ENCODE assay signal across 22 cellular contexts in the genomic region with DNA sequence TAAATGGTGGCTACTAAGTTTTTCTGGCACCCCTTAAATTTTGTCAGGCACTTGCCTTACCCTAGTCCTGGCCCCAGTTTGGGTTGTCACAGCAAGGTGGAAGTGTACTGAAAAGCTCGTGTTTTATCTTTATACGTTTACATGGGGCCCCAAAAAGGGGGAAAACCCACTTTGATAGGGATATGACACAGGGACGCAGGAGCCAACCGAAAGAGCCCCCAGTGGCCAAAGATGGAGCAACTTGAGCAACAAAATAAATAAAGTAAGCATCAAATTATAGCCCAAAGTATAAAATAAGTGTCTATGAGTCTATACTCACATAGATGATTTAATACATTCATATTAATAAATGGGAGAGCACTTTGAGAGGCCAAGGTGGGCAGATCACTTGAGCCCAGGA. TPM values are rescaled to one million over a fixed set of nuclear protein-coding genes. Genes with fewer than 3 reads are reported as not detected.
A peak's percentile ranks its signal among the peaks of the same experiment; 100 is the strongest.
DNase-seq lines count a peak whose midpoint lies in the region; ATAC-seq and TF ChIP-seq lines count a peak whose summit lies in the region.
"Had no signal": no experiment of that assay in that cellular context is flagged by ENCODE, and none has a peak within 500 bp of the region (broad histone marks: within the 10 kb centered on the region; RNA-seq: fewer than 3 reads in every experiment).

No MANE protein-coding gene starts in this region.

- DNase-seq in GM12865 (ENCODE audit: low read depth) (no peak), OCI-LY7 (ENCODE audit: low spot score) (no peak), fibroblast of pulmonary artery (ENCODE audit: low read depth) (no peak), upper lobe of left lung (no peak), ecto neural progenitor cell (ENCODE audit: low spot score) (no peak), HPDE6-E6E7 (ENCODE audit: extremely low spot score) (no peak)
- DNase-seq: activated CD4-positive, CD25-positive, alpha-beta regulatory T cell; caudate nucleus; CD4-positive, CD25-positive, alpha-beta regulatory T cell; GDM1; Karpas-422; mesendoderm; natural killer cell; NCI-H1092 treated with DMSO at 0.1 percent for 48 hours; NCI-H2081; NCI-H510A treated with DMSO at 0.1 percent for 48 hours had no signal

- H3K27ac ChIP-seq in 22Rv1 (no peak overlapping the region), OCI-LY7 (ENCODE audit: low read depth, low read length, poor library complexity, severe bottlenecking) (no peak overlapping the region), gastroesophageal sphincter (no peak overlapping the region), upper lobe of left lung (no peak overlapping the region)
- H3K27ac ChIP-seq: parathyroid adenoma had no signal

- intact Hi-C loops in OCI-LY7 (cut with micrococcal nuclease; ENCODE audit: unreplicated experiment), result no loop called here

- TF ChIP-seq EP300 in gastroesophageal sphincter (IDR thresholded peaks at IDR 0.05) (no peak), upper lobe of left lung (IDR thresholded peaks at IDR 0.05) (no peak)

- no peaks in the 10 kb centered on the region for H4K20me1 ChIP-seq in OCI-LY7 (ENCODE audit: insufficient read depth, low read length)

- no peak overlapping the region for H3K4me3 ChIP-seq in GM12865 (ENCODE audit: low read depth, low read length)
- H3K4me3 ChIP-seq in OCI-LY7 (ENCODE audit: low read depth, low read length, poor library complexity, severe bottlenecking), result no peak overlapping the region
- H3K4me3 ChIP-seq in fibroblast of pulmonary artery (replicated peaks; ENCODE audit: low read depth, low read length), result no peak overlapping the region
- no peak overlapping the region for H3K4me3 ChIP-seq in gastroesophageal sphincter
- no peak overlapping the region for H3K4me3 ChIP-seq in upper lobe of left lung

- TF ChIP-seq POLR2A in gastroesophageal sphincter (IDR thresholded peaks at IDR 0.05) (no peak), upper lobe of left lung (IDR thresholded peaks at IDR 0.05) (no peak)

- BruUV-seq in OCI-LY7 (replicated peaks; lab: Mats Ljungman, UMichigan), result no TSS peak

- peaks cover 16% of the 10 kb centered on the region for H3K4me1 ChIP-seq in OCI-LY7 (ENCODE audit: insufficient read depth, low read length, poor library complexity, severe bottlenecking)
- H3K4me1 ChIP-seq in gastroesophageal sphincter, result peaks cover 0 to 25% (median 1%) of the 10 kb centered on the region in 3 donors
- peaks cover 8 to 15% (median 12%) of the 10 kb centered on the region in 4 donors for H3K4me1 ChIP-seq in upper lobe of left lung
- H3K4me1 ChIP-seq: parathyroid adenoma had no signal

- H2AFZ ChIP-seq in OCI-LY7 (ENCODE audit: low read length), result no peak overlapping the region
- H2AFZ ChIP-seq: parathyroid adenoma had no signal

- CTCF ChIA-PET in OCI-LY7 (lab: Charles Lee; ENCODE audit: unreplicated experiment), result no interaction called here

- ATAC-seq in gastroesophageal sphincter, result no peak
- ATAC-seq in upper lobe of left lung (ENCODE audit: low FRiP score in 2 of 2), result no peak
- ATAC-seq: natural killer cell; sciatic nerve; stimulated activated memory B cell treated with anti-CD40 and anti-IgM and Interleukin-4, amounts not matched to agents 10 μg/mL and 1 μg/mL and 100 μg/mL, for 72 hours had no signal

- no peaks in the 10 kb centered on the region for H3K9me2 ChIP-seq in OCI-LY7 (ENCODE audit: insufficient read depth, low read length)

- H3K4me2 ChIP-seq in OCI-LY7 (ENCODE audit: low read length), result no peak overlapping the region

- TF ChIP-seq CTCF in 22Rv1 (IDR thresholded peaks at IDR 0.05) (0 out of 2 replicates have a peak, but pooled peaks have one; percentile 13), GM12865 (IDR thresholded peaks at IDR 0.05; ENCODE audit: insufficient read depth, low read depth, low read length, missing control alignments) (peak; percentile 19), OCI-LY7 (conservative IDR thresholded peaks at IDR 0.05; ENCODE audit: low read length) (peak; percentile 70), fibroblast of pulmonary artery (IDR thresholded peaks at IDR 0.05; ENCODE audit: low read length, missing control alignments) (peak; percentile 19), gastroesophageal sphincter (IDR thresholded peaks at IDR 0.05) (no peak), upper lobe of left lung (IDR thresholded peaks at IDR 0.05) (no peak)

- H3K27me3 ChIP-seq in gastroesophageal sphincter (no peaks in the 10 kb centered on the region), upper lobe of left lung (no peaks in the 10 kb centered on the region)

- WGBS in gastroesophageal sphincter (ENCODE audit: low coverage in 1 of 2), 2 donors, result 69% methylated on average over 4 of the region's 4 CpGs; no CpG with 5 or more reads in 1 of the 2 donors
- WGBS in upper lobe of left lung, 2 donors, result 64 to 66% methylated on average over 4 of the region's 4 CpGs

- POLR2A ChIA-PET in OCI-LY7 (lab: Charles Lee), result interaction anchor here (0.7 kb wide), 1 partner anchor 94 kb away, joined by 3 read pairs; no protein-coding TSS in a partner anchor

- H3K79me2 ChIP-seq in OCI-LY7 (ENCODE audit: insufficient read depth, low read depth, low read length), result no peaks in the 10 kb centered on the region
- H3K79me2 ChIP-seq: parathyroid adenoma had no signal

- H3K36me3 ChIP-seq in OCI-LY7 (ENCODE audit: insufficient read depth, low read length) (no peaks in the 10 kb centered on the region), gastroesophageal sphincter (no peaks in the 10 kb centered on the region), upper lobe of left lung (no peaks in the 10 kb centered on the region)

- H3K9me3 ChIP-seq in OCI-LY7 (ENCODE audit: low read length), result no peaks in the 10 kb centered on the region
- H3K9me3 ChIP-seq in gastroesophageal sphincter, result no peaks in the 10 kb centered on the region
- H3K9me3 ChIP-seq in upper lobe of left lung, result no peaks in the 10 kb centered on the region

RNA-seq across cellular contexts. Expression of gene CETP, which starts 5.0 kb away (rescaled TPM):
- 0.54 and 0.67 TPM in 2 replicates for total RNA-seq in OCI-LY7 (2014; rRNA removed; shearing (Covaris generic))
- total RNA-seq in OCI-LY7 (2022) (0.41 and 0.65 TPM in 2 replicates), gastroesophageal sphincter (1 to 10 TPM in 1 of 4 donors, not detected in 3; 1.6 TPM), upper lobe of left lung (1 to 10 TPM in 1 of 6 donors, under 1 TPM in 4, not detected in 1; 0.29 to 1.5 (median 0.91) TPM)
- total RNA-seq: CD4-positive, CD25-positive, alpha-beta regulatory T cell; H4 had no signal

RNA-seq across cellular contexts. Expression of gene HERPUD1, which starts 24.8 kb away (rescaled TPM):
- 121 and 140 TPM in 2 replicates for total RNA-seq in OCI-LY7 (2014; rRNA removed; shearing (Covaris generic))
- total RNA-seq in OCI-LY7 (2022) (294 and 342 TPM in 2 replicates), gastroesophageal sphincter (10 to 100 TPM; 41.2 to 87.5 (median 79.1) TPM), upper lobe of left lung (100 to 1,000 TPM in 5 of 6 donors, 10 to 100 TPM in 1; 81.0 to 283 (median 196) TPM)

RNA-seq across cellular contexts. Expression of gene NLRC5, which starts 32.6 kb away (rescaled TPM):
- 156 and 199 TPM in 2 replicates for total RNA-seq in OCI-LY7 (2014; rRNA removed; shearing (Covaris generic))
- total RNA-seq in OCI-LY7 (2022), result 305 and 310 TPM in 2 replicates
- 10 to 100 TPM; 11.1 to 39.7 (median 16.3) TPM for total RNA-seq in gastroesophageal sphincter
- 100 to 1,000 TPM in 2 of 6 donors, 10 to 100 TPM in 4; 29.2 to 361 (median 52.7) TPM for total RNA-seq in upper lobe of left lung

Comparison
In these comparisons a context has a peak if more than half of its experiments do, and no peak if none do; other contexts are left out.
1. CTCF ChIP-seq: peak in 22Rv1 (single experiment), GM12865 (single experiment), OCI-LY7 (single experiment) and fibroblast of pulmonary artery (single experiment); none in gastroesophageal sphincter (0 of 4) and upper lobe of left lung (0 of 6).